1 cellular context compared by ENCODE assay signal in genomic region chr11:75031224-75031753, GRCh38.
TF ChIP-seq lines count a peak whose summit lies in the region.

No MANE protein-coding gene starts in this region.

TF ChIP-seq in WTC11, 78 proteins besides CTCF, POLR2A, EP300 and RAD21 (continued from another document):
- TF ChIP-seq AR (CRISPR knock-in tag; IDR thresholded peaks at IDR 0.05): no peak
- no peak for TF ChIP-seq IRF1 (CRISPR knock-in tag; IDR thresholded peaks at IDR 0.05)
- TF ChIP-seq USF2 (CRISPR knock-in tag; IDR thresholded peaks at IDR 0.05): no peak
